ENCODE assay signal across 12 cellular contexts in genomic region chr20:62354811-62355341, GRCh38. TPM values are rescaled to one million over a fixed set of nuclear protein-coding genes. Genes with fewer than 3 reads are reported as not detected.
DNase-seq lines count a peak whose midpoint lies in the region; ATAC-seq and TF ChIP-seq lines count a peak whose summit lies in the region.
"Had no signal": no experiment of that assay in that cellular context is flagged by ENCODE, and none has a peak within 500 bp of the region (broad histone marks: within the 10 kb centered on the region; RNA-seq: fewer than 3 reads in every experiment).

No MANE protein-coding gene starts in this region.

- H3K56ac ChIP-seq in H9 (ENCODE audit: insufficient read length, low read depth, low read length) = no peak overlapping the region

- H3K9me3 Mint-ChIP-seq in H9 = peaks cover 0 to 5% of the 10 kb centered on the region in 2 experiments; a peak in 2 of 5 replicates
- no peaks in the 10 kb centered on the region for H3K9me3 Mint-ChIP-seq in CD14-positive monocyte
- H3K9me3 Mint-ChIP-seq: HFFc6, type B pancreatic cell had no signal

- H3K36me3 Mint-ChIP-seq in H9 (ENCODE audit: insufficient read depth in 1 of 3, low read depth in 3 of 3) = peaks cover 0 to 28% (median 23%) of the 10 kb centered on the region in 3 experiments; a peak in 5 of 7 replicates
- no peaks in the 10 kb centered on the region for H3K36me3 Mint-ChIP-seq in CD14-positive monocyte
- H3K36me3 Mint-ChIP-seq: type B pancreatic cell had no signal

- H3K4me1 Mint-ChIP-seq in H9 (peaks cover 13 to 28% of the 10 kb centered on the region in 2 experiments), CD14-positive monocyte (no peaks in the 10 kb centered on the region)

- H3K27ac Mint-ChIP-seq in H9 (peak overlapping the region in 1 of 3 experiments; percentile 68; a peak in 2 of 7 replicates), CD14-positive monocyte (no peak overlapping the region)
- H3K27ac Mint-ChIP-seq: HFFc6 had no signal

- H3K4ac ChIP-seq in H9 (ENCODE audit: low read depth, low read length) = peak overlapping the region; percentile 29; the same call in 1 of the 2 replicates

- no peak overlapping the region for H3K9ac ChIP-seq in H9 (ENCODE audit: extremely low read depth, insufficient read length, low read length)
- H3K9ac ChIP-seq in skeletal muscle tissue (ENCODE audit: low read depth in 1 of 3, low read length in 3 of 3) = peak overlapping the region in 1 of 3 donors; percentile 71

- intact Hi-C loops in body of pancreas (cut with DNase I) (no loop called here), CD14-positive monocyte (cut with micrococcal nuclease) (no loop called here)

- H2BK5ac ChIP-seq in H9 (ENCODE audit: insufficient read length, low read length) = no peak overlapping the region

- H3K23ac ChIP-seq in H9 (ENCODE audit: insufficient read length, low read depth, low read length) = no peak overlapping the region

- no peak overlapping the region for H3K27ac ChIP-seq in H9 (ENCODE audit: insufficient read length, low read depth, low read length)
- H3K27ac ChIP-seq in body of pancreas = peak overlapping the region; percentile 5 to 80 (median 73)
- H3K27ac ChIP-seq in skeletal muscle tissue (ENCODE audit: low read depth, low read length) = peak overlapping the region; percentile 81

- no peak for TF ChIP-seq CTCF in H9 (conservative IDR thresholded peaks at IDR 0.05)
- TF ChIP-seq CTCF in body of pancreas (IDR thresholded peaks at IDR 0.05) = no peak
- TF ChIP-seq CTCF in GM20000 (IDR thresholded peaks at IDR 0.05; ENCODE audit: extremely low read depth, missing control alignments) = no peak
- TF ChIP-seq CTCF in CD14-positive monocyte (IDR thresholded peaks at IDR 0.05) = no peak

- no peak overlapping the region for H4K8ac ChIP-seq in H9 (replicated peaks; ENCODE audit: insufficient read length, low read depth, low read length)

- no peak overlapping the region for H3T11ph ChIP-seq in H9 (ENCODE audit: low read length)

- H3K9me3 ChIP-seq in H9 (ENCODE audit: control insufficient read depth, low read depth, low read length) (no peaks in the 10 kb centered on the region), body of pancreas (no peaks in the 10 kb centered on the region), iPS-18c (ENCODE audit: control insufficient read depth, insufficient read depth, low read length) (no peaks in the 10 kb centered on the region), skeletal muscle tissue (ENCODE audit: control insufficient read depth in 3 of 3, low read length in 3 of 3) (no peaks in the 10 kb centered on the region)

- H2BK120ac ChIP-seq in H9 (ENCODE audit: low read depth, low read length, poor library complexity, severe bottlenecking) = no peak overlapping the region

- WGBS in H9 (ENCODE audit: extremely low coverage, insufficient read length, low lambda C conversion rate) = no CpG with 5 or more reads among the region's 16 CpGs
- WGBS in body of pancreas, 2 donors = 71 to 93% methylated on average over 6 to 13 of the region's 16 CpGs

- no peak overlapping the region for H3K4me2 ChIP-seq in H9 (ENCODE audit: insufficient read depth, insufficient read length, low read length)

- ATAC-seq in body of pancreas = no peak

- no peak overlapping the region; the same call in 1 of the 2 replicates for H3K14ac ChIP-seq in H9 (ENCODE audit: insufficient read depth, low read length)

- no peaks in the 10 kb centered on the region for H3K27me3 Mint-ChIP-seq in H9 (ENCODE audit: low read depth)
- peaks cover 2 to 26% (median 14%) of the 10 kb centered on the region in 3 donors for H3K27me3 Mint-ChIP-seq in CD14-positive monocyte (ENCODE audit: low read depth in 3 of 3)
- H3K27me3 Mint-ChIP-seq: type B pancreatic cell had no signal

- H2BK20ac ChIP-seq in H9 (ENCODE audit: low read depth, low read length, poor library complexity, severe bottlenecking) = no peak overlapping the region

- peaks cover 5% of the 10 kb centered on the region for H3K79me1 ChIP-seq in H9 (ENCODE audit: insufficient read depth, low read depth, low read length, poor library complexity, severe bottlenecking)

- H3K18ac ChIP-seq in H9 (ENCODE audit: insufficient read length, low read depth, low read length) = no peak overlapping the region

- no peak overlapping the region for H2AK5ac ChIP-seq in H9 (ENCODE audit: insufficient read length, low read length)

- H3K27me3 ChIP-seq in H9 (ENCODE audit: insufficient read depth, low read length) (no peaks in the 10 kb centered on the region), body of pancreas (no peaks in the 10 kb centered on the region), skeletal muscle tissue (ENCODE audit: control insufficient read depth in 3 of 3, insufficient read depth in 3 of 3, low read length in 3 of 3) (no peaks in the 10 kb centered on the region)

- H3K4me3 Mint-ChIP-seq in H9 (no peak overlapping the region), CD14-positive monocyte (no peak overlapping the region)
- H3K4me3 Mint-ChIP-seq: HFFc6, type B pancreatic cell had no signal

- H3K79me2 ChIP-seq in H9 (ENCODE audit: insufficient read depth, low read length) = peaks cover 4% of the 10 kb centered on the region; the same call in 1 of the 2 replicates

- H3K4me1 ChIP-seq in H9 (ENCODE audit: insufficient read depth, low read length) = no peaks in the 10 kb centered on the region; the same call in 1 of the 2 replicates
- H3K4me1 ChIP-seq in body of pancreas = peaks cover 54% of the 10 kb centered on the region
- peaks cover 65 to 78% (median 74%) of the 10 kb centered on the region in 3 donors for H3K4me1 ChIP-seq in skeletal muscle tissue (ENCODE audit: control insufficient read depth in 3 of 3, insufficient read depth in 3 of 3, low read length in 3 of 3)

- DNase-seq in H9 (no peak), body of pancreas (no peak), iPS-NIHi11 (ENCODE audit: low spot score) (no peak), hepatic stellate cell (ENCODE audit: low spot score) (no peak), GM20000 (ENCODE audit: low spot score) (no peak), CD14-positive monocyte (ENCODE audit: low spot score) (no peak)
- DNase-seq: HFFc6; NCI-H1092; stimulated activated CD4-positive, alpha-beta T cell treated with anti-CD3 and anti-CD28 coated beads, Interleukin-4, amount 100 ng/mL, for 4 hours had no signal

- TF ChIP-seq POLR2A in body of pancreas (IDR thresholded peaks at IDR 0.05) = no peak

- no peak overlapping the region for H2BK15ac ChIP-seq in H9 (ENCODE audit: low read depth, low read length)

- H2AFZ ChIP-seq in H9 (ENCODE audit: low read length) = no peak overlapping the region

- H4K20me1 ChIP-seq in H9 (ENCODE audit: control insufficient read depth, insufficient read depth, insufficient read length) = no peaks in the 10 kb centered on the region

- no peaks in the 10 kb centered on the region for H3K23me2 ChIP-seq in H9 (ENCODE audit: insufficient read length, low read depth, low read length, poor library complexity, severe bottlenecking)

- H3K4me3 ChIP-seq in body of pancreas (no peak overlapping the region), iPS-18c (ENCODE audit: insufficient read depth, low read depth, low read length) (peak overlapping the region; percentile 15; the same call in 1 of the 2 replicates), skeletal muscle tissue (ENCODE audit: low read length in 3 of 3) (no peak overlapping the region)

- no peak overlapping the region for H4K91ac ChIP-seq in H9 (ENCODE audit: insufficient read length, low read depth, low read length)

- H4K5ac ChIP-seq in H9 (ENCODE audit: insufficient read length, low read depth, low read length) = no peak overlapping the region

- no peak overlapping the region for H2BK12ac ChIP-seq in H9 (ENCODE audit: insufficient read length, low read depth, low read length)

- peaks cover 0 to 3% of the 10 kb centered on the region in 2 donors for H3K36me3 ChIP-seq in body of pancreas (replicated peaks in 1 of 2; ENCODE audit: insufficient read depth in 1 of 2, low read depth in 2 of 2)
- peaks cover 0 to 5% (median 5%) of the 10 kb centered on the region in 3 donors for H3K36me3 ChIP-seq in skeletal muscle tissue (ENCODE audit: control insufficient read depth in 3 of 3, insufficient read depth in 3 of 3, low read length in 3 of 3)

RNA-seq across cellular contexts. Expression of gene LAMA5, which starts 12.2 kb away (rescaled TPM):
- total RNA-seq in H9 (2021) (200 and 201 TPM in 2 replicates), body of pancreas (100 to 1,000 TPM; 115 to 185 TPM), skeletal muscle tissue (14.1 TPM)
- polyA plus RNA-seq in CD14-positive monocyte = not detected

RNA-seq across cellular contexts. Expression of gene RPS21, which starts 32.0 kb away (rescaled TPM):
- total RNA-seq in H9 (2021) (1,715 and 1,736 TPM in 2 replicates), body of pancreas (100 to 1,000 TPM; 654 to 656 TPM), skeletal muscle tissue (1,418 TPM)
- 100 to 1,000 TPM; 799 to 968 TPM for polyA plus RNA-seq in CD14-positive monocyte

RNA-seq across cellular contexts. Expression of gene ADRM1, which starts 52.1 kb away (rescaled TPM):
- total RNA-seq in H9 (2021) = 153 and 154 TPM in 2 replicates
- 100 to 1,000 TPM in 1 of 2 donors, 10 to 100 TPM in 1; 79.9 to 104 TPM for total RNA-seq in body of pancreas
- 41.8 TPM for total RNA-seq in skeletal muscle tissue
- 10 to 100 TPM; 72.5 to 81.5 TPM for polyA plus RNA-seq in CD14-positive monocyte

RNA-seq across cellular contexts. Expression of gene CABLES2, which starts 52.2 kb away (rescaled TPM):
- total RNA-seq in H9 (2021) (10.8 and 11.0 TPM in 2 replicates), body of pancreas (1 to 10 TPM; 1.6 to 2.6 TPM), skeletal muscle tissue (1.0 TPM)
- under 1 TPM; 0.60 to 0.61 TPM for polyA plus RNA-seq in CD14-positive monocyte
